ENCODE assay signal across 8 cellular contexts in the genomic region with DNA sequence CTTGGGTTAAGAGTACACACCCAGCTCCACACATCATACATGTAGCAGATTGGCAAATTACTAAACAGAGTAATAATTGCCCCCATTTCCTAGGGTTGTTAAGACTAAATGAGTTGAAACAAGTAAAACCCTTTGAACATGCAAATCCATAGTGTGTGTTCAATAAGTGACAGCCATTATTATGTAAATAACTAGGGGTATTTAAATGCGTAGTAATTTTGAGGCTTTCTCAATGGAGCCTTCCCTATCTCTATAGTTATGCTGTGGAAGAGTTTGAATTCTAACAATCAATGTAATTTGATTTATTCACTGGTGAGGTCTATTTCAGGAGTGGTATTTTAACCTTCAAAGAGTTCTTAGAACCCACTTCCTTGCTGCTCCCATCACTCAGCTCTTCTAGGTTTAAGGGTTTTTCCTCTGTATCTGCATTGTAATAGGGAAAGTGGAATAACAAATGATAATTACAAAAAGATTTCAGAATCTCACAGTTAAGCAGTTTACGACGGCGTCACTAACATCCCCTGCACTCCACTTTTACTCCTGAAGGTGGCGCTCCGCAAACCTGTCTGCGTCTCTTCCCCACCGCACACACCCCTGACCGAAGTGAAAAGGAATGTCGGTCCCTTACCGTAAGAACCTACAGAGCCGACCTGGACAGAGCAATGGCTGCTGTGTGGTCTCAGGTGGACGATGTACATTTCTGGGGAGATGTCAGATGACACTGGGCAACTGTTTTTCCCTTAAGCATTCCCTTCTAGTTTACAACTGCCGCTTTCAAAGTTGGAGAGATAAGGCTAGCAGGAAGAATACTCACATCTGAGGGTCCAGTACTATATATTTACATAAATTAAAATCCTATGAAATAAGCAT.
DNase-seq lines count a peak whose midpoint lies in the region; ATAC-seq, FAIRE-seq and TF ChIP-seq lines count a peak whose summit lies in the region.

No MANE protein-coding gene starts in this region.

- no CpG with 5 or more reads among the region's 14 CpGs for WGBS in iPS DF 6.9 (ENCODE audit: insufficient coverage, insufficient read length)
- WGBS in small intestine, 3 donors = 7 to 13% (median 13%) methylated on average over 14 of the region's 14 CpGs

- H3K27ac ChIP-seq in iPS DF 6.9 (ENCODE audit: low read length) (no peak overlapping the region), small intestine (ENCODE audit: low read depth in 1 of 2, low read length in 1 of 2) (no peak overlapping the region)

- no peaks in the 10 kb centered on the region for H3K9me3 ChIP-seq in iPS DF 6.9 (ENCODE audit: control insufficient read depth, insufficient read depth, low read length)
- no peaks in the 10 kb centered on the region for H3K9me3 ChIP-seq in small intestine (ENCODE audit: control insufficient read depth, low read depth)

- H3K9me3 Mint-ChIP-seq in T-helper 1 cell treated with Interleukin-12 subunit alpha and Interleukin-12 subunit beta and Interleukin-4 antibody, amounts not matched to agents 30 μg/mL and 1 μg/mL, for 36 hours = no peaks in the 10 kb centered on the region

- in situ Hi-C loops in astrocyte of the spinal cord (cut with HindIII; ENCODE audit: low sequenced_read_pairs) = no loop called here

- peak; percentile 59 for ATAC-seq in HG03378 (IDR thresholded peaks at IDR 0.05; ENCODE audit: unreplicated experiment)

- no peak for FAIRE-seq in small intestine (lab: Jason Lieb, UNC)

- TF ChIP-seq CTCF in astrocyte of the spinal cord (IDR thresholded peaks at IDR 0.05; ENCODE audit: low read depth, low read length) = peak; percentile 89

- H3K36me3 Mint-ChIP-seq in T-helper 1 cell treated with Interleukin-12 subunit alpha and Interleukin-12 subunit beta and Interleukin-4 antibody, amounts not matched to agents 30 μg/mL and 1 μg/mL, for 36 hours (ENCODE audit: low read depth) = no peaks in the 10 kb centered on the region

- H3K4me3 Mint-ChIP-seq in T-helper 1 cell treated with Interleukin-12 subunit alpha and Interleukin-12 subunit beta and Interleukin-4 antibody, amounts not matched to agents 30 μg/mL and 1 μg/mL, for 36 hours = peak overlapping the region; percentile 16

- H3K4me1 Mint-ChIP-seq in T-helper 1 cell treated with Interleukin-12 subunit alpha and Interleukin-12 subunit beta and Interleukin-4 antibody, amounts not matched to agents 30 μg/mL and 1 μg/mL, for 36 hours (ENCODE audit: low read depth) = peaks cover 5% of the 10 kb centered on the region

- H3K27me3 ChIP-seq in iPS DF 6.9 (ENCODE audit: control insufficient read depth, insufficient read depth, low read length) (no peaks in the 10 kb centered on the region), small intestine (ENCODE audit: control insufficient read depth in 2 of 2, insufficient read depth in 2 of 2, low read length in 2 of 2) (no peaks in the 10 kb centered on the region)

- peaks cover 20% of the 10 kb centered on the region for H3K27me3 Mint-ChIP-seq in T-helper 1 cell treated with Interleukin-12 subunit alpha and Interleukin-12 subunit beta and Interleukin-4 antibody, amounts not matched to agents 30 μg/mL and 1 μg/mL, for 36 hours (ENCODE audit: low read depth)

- peaks cover 9% of the 10 kb centered on the region for H3K4me1 ChIP-seq in iPS DF 6.9 (ENCODE audit: control insufficient read depth, insufficient read depth, low read length)
- H3K4me1 ChIP-seq in small intestine (ENCODE audit: control insufficient read depth in 2 of 2, insufficient read depth in 1 of 2, low read depth in 1 of 2, low read length in 1 of 2) = no peaks in the 10 kb centered on the region

- H3K4me3 ChIP-seq in astrocyte of the spinal cord (ENCODE audit: low read depth, low read length) = no peak overlapping the region
- H3K4me3 ChIP-seq in iPS DF 6.9 (ENCODE audit: low read length) = no peak overlapping the region
- no peak overlapping the region for H3K4me3 ChIP-seq in small intestine (ENCODE audit: low read depth in 1 of 2, low read length in 2 of 2)

- H3K27ac Mint-ChIP-seq in T-helper 1 cell treated with Interleukin-12 subunit alpha and Interleukin-12 subunit beta and Interleukin-4 antibody, amounts not matched to agents 30 μg/mL and 1 μg/mL, for 36 hours = no peak overlapping the region

- H3K36me3 ChIP-seq in iPS DF 6.9 (ENCODE audit: control insufficient read depth, insufficient read depth, low read length) = no peaks in the 10 kb centered on the region
- H3K36me3 ChIP-seq in small intestine (ENCODE audit: control insufficient read depth in 2 of 2, insufficient read depth in 2 of 2, low read length in 2 of 2) = no peaks in the 10 kb centered on the region

- peak; percentile 50 for DNase-seq in NCI-H82 (lab: John Stamatoyannopoulos, UW)
- DNase-seq in NCI-H82 treated with DMSO at 0.1 percent for 48 hours (lab: John Stamatoyannopoulos, UW; ENCODE audit: unreplicated experiment) = no peak
- DNase-seq in astrocyte of the spinal cord (ENCODE audit: low read depth, low spot score) = peak; percentile 67
- peak; percentile 88 for DNase-seq in iPS DF 6.9 (ENCODE audit: low read depth, low spot score)
- peak; percentile 53 for DNase-seq in small intestine
- no peak for DNase-seq in SK-N-DZ (ENCODE audit: low spot score)

Comparison
In these comparisons a context has a peak if more than half of its experiments do, and no peak if none do; other contexts are left out.
1. DNase-seq: peak in NCI-H82 (single experiment), astrocyte of the spinal cord (single experiment), iPS DF 6.9 (single experiment) and small intestine (single experiment); none in NCI-H82 treated with DMSO at 0.1 percent for 48 hours (single experiment) and SK-N-DZ (single experiment).